21 cellular contexts compared by ENCODE assay signal in the genomic region with DNA sequence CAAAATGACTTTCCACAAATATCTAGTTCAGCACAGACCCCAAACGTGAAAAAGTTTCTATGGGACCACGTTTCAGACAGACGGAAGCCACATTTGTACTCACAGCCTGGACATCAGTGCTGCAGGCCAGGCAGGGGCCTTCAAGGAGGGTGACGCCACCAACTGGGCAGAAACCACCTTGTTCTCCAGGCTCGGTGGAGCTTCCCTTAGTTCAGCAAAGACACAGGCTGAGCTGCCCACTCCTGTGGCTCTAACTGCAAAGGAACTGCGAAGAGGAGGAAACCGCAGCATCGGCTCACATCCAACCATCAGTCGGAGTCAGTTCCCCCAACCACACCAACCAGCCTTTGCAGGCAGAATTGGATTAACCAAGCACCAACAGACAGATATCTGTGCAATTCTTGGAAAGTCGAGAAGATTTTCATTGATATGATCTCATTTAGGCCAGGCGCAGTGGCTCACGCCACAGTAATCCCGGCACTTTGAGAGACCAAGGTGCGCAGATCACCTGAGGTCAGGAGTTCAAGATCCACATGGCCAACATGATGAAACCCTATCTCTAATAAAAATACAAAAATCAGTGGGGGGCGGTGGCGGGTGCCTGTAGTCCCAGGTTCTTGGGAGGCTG.
"Had no signal": no experiment of that assay in that cellular context is flagged by ENCODE, and none has a peak within 500 bp of the region (broad histone marks: within the 10 kb centered on the region; RNA-seq: fewer than 3 reads in every experiment).

No MANE protein-coding gene starts in this region.

- H3K9me3 Mint-ChIP-seq: activated CD4-positive, alpha-beta T cell treated with anti-CD3 and anti-CD28 coated beads, Interleukin-2, amount 10 ng/mL, durations not matched to agents 7 days and 5 days; activated naive CD4-positive, alpha-beta T cell treated with anti-CD3 and anti-CD28 coated beads, Interleukin-2, amount 50 U/mL, for 24 hours; activated T-cell treated with anti-CD3 and anti-CD28 coated beads, Interleukin-2, amount 50 U/mL, for 4 hours; natural killer cell treated with Interleukin-12 subunit alpha and Interleukin-12 subunit beta and Interleukin-15 and Interleukin-18, amount 100 ng/mL, for 72 hours; T-cell had no signal

- DNase-seq: activated CD4-positive, alpha-beta T cell treated with anti-CD3 and anti-CD28 coated beads, Interleukin-2, amount 10 ng/mL, durations not matched to agents 7 days and 5 days; activated CD8-positive, alpha-beta memory T cell treated with anti-CD3 and anti-CD28 coated beads, Interleukin-2, amount 50 U/mL, for 4 hours; activated effector memory CD4-positive, alpha-beta T cell treated with Interleukin-2 at 50 U/mL for 16 hours; activated T-cell treated with anti-CD3 and anti-CD28 coated beads, Interleukin-2, amount 50 U/mL, for 4 hours; cerebellar nuclear complex; effector CD4-positive, alpha-beta T cell; esophagus squamous epithelium; lower lobe of right lung; nucleus accumbens; posterior cingulate gyrus; retina; stimulated activated CD4-positive, alpha-beta T cell treated with anti-CD3 and anti-CD28 coated beads, Interleukin-12 subunit alpha, Interleukin-12 subunit beta, amount 100 ng/mL, for 4 hours; stimulated activated CD4-positive, alpha-beta T cell treated with anti-CD3 and anti-CD28 coated beads, Interleukin-1b, Interleukin-23, amount 100 ng/mL, for 48 hours; stimulated activated CD8-positive, alpha-beta memory T cell treated with anti-CD3 and anti-CD28 coated beads, Interleukin-4, amount 100 ng/mL, for 48 hours; stimulated activated naive CD4-positive, alpha-beta T cell; T-cell; thyroid gland had no signal

- ATAC-seq: activated CD4-positive, CD25-positive, alpha-beta regulatory T cell treated with anti-CD3 and anti-CD28 coated beads, Interleukin-2, amount 50 U/mL, for 24 hours; activated T-cell treated with anti-CD3 and anti-CD28 coated beads, Interleukin-2, amount 50 U/mL, for 4 hours; lower lobe of right lung; natural killer cell treated with Interleukin-12 subunit alpha and Interleukin-12 subunit beta and Interleukin-15 and Interleukin-18, amount 100 ng/mL, for 72 hours; T-cell had no signal

- H3K4me3 Mint-ChIP-seq: activated CD4-positive, alpha-beta T cell treated with anti-CD3 and anti-CD28 coated beads, Interleukin-2, amount 10 ng/mL, durations not matched to agents 7 days and 5 days; activated naive CD4-positive, alpha-beta T cell treated with anti-CD3 and anti-CD28 coated beads, Interleukin-2, amount 50 U/mL, for 24 hours; activated T-cell treated with anti-CD3 and anti-CD28 coated beads, Interleukin-2, amount 50 U/mL, for 4 hours; mesothelial cell of epicardium; natural killer cell treated with Interleukin-12 subunit alpha and Interleukin-12 subunit beta and Interleukin-15 and Interleukin-18, amount 100 ng/mL, for 72 hours; T-cell had no signal

- H3K27ac Mint-ChIP-seq: activated CD4-positive, alpha-beta T cell treated with anti-CD3 and anti-CD28 coated beads, Interleukin-2, amount 10 ng/mL, durations not matched to agents 7 days and 5 days; activated naive CD4-positive, alpha-beta T cell treated with anti-CD3 and anti-CD28 coated beads, Interleukin-2, amount 50 U/mL, for 24 hours; mesothelial cell of epicardium; natural killer cell treated with Interleukin-12 subunit alpha and Interleukin-12 subunit beta and Interleukin-15 and Interleukin-18, amount 100 ng/mL, for 72 hours; T-cell had no signal

- H3K36me3 Mint-ChIP-seq: activated naive CD4-positive, alpha-beta T cell treated with anti-CD3 and anti-CD28 coated beads, Interleukin-2, amount 50 U/mL, for 24 hours; mesothelial cell of epicardium; natural killer cell treated with Interleukin-12 subunit alpha and Interleukin-12 subunit beta and Interleukin-15 and Interleukin-18, amount 100 ng/mL, for 72 hours; T-cell had no signal

- H3K4me1 Mint-ChIP-seq: activated CD4-positive, alpha-beta T cell treated with anti-CD3 and anti-CD28 coated beads, Interleukin-2, amount 10 ng/mL, durations not matched to agents 7 days and 5 days; activated naive CD4-positive, alpha-beta T cell treated with anti-CD3 and anti-CD28 coated beads, Interleukin-2, amount 50 U/mL, for 24 hours; mesothelial cell of epicardium; T-cell had no signal
